ENCODE assay signal across 7 cellular contexts in the genomic region with DNA sequence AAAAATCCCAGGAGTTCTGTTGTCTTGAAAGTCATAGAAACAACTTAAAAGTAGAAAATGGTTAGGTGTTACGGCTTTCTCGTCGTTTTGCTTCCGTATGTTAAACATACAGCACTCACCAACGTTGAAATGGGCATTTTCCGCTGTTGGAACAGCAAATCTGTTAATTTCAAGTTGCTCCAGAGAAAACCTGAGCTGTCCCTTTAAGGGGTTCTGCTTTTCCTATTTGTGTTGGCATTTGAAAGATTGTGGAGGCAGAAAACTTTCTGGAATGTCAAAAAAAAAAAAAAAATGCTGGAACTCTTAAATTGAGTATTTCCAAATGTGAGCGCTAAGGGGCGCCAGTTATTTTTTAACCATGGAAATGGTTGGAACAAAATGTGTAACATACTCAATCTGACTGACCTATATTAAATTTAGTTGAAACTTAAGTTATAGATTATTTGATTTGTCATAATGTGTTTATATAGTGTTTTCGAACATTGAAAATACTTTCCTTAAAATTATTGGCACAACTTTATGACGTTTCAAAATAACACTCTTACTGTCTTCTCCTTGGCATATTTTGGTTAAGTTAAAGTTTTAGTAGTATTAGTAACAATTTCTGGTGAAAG. TPM values are rescaled to one million over a fixed set of nuclear protein-coding genes. Genes with fewer than 3 reads are reported as not detected.
DNase-seq lines count a peak whose midpoint lies in the region; ATAC-seq and TF ChIP-seq lines count a peak whose summit lies in the region.

No MANE protein-coding gene starts in this region.

- peaks cover 49% of the 10 kb centered on the region for H3K4me1 ChIP-seq in suprapubic skin

- WGBS in suprapubic skin: under 1% methylated on average over 10 of the region's 10 CpGs

- no peaks in the 10 kb centered on the region for H3K36me3 Mint-ChIP-seq in IgD-negative memory B cell

- TF ChIP-seq EP300 in suprapubic skin (IDR thresholded peaks at IDR 0.05): no peak

- H3K9me3 ChIP-seq in suprapubic skin: no peaks in the 10 kb centered on the region

- TF ChIP-seq POLR2A in suprapubic skin (IDR thresholded peaks at IDR 0.05): no peak

- DNase-seq in EL: peak; percentile 88
- peak in 3 of 5 experiments; percentile 12 to 45 (median 19) for DNase-seq in T-helper 2 cell
- DNase-seq in dermis microvascular lymphatic vessel endothelial cell (ENCODE audit: low read depth in 2 of 2): peak; percentile 87 to 90
- DNase-seq in lung microvascular endothelial cell (ENCODE audit: low read depth in 2 of 2): peak; percentile 84 to 91
- DNase-seq in suprapubic skin (ENCODE audit: low spot score in 2 of 2): no peak

- no peak for ATAC-seq in HG03442 (IDR thresholded peaks at IDR 0.05; ENCODE audit: unreplicated experiment)

- no peaks in the 10 kb centered on the region for H3K36me3 ChIP-seq in suprapubic skin

- H3K27ac ChIP-seq in suprapubic skin: peak overlapping the region; percentile 100

- no peaks in the 10 kb centered on the region for H3K9me3 Mint-ChIP-seq in IgD-negative memory B cell

- peak overlapping the region; percentile 97 for H3K4me3 ChIP-seq in suprapubic skin

- H3K27ac Mint-ChIP-seq in IgD-negative memory B cell: peak overlapping the region; percentile 97 to 99 (median 98)

- H3K27me3 ChIP-seq in suprapubic skin: no peaks in the 10 kb centered on the region

- H3K4me3 Mint-ChIP-seq in IgD-negative memory B cell: peak overlapping the region; percentile 96 to 99 (median 98)

- H3K27me3 Mint-ChIP-seq in IgD-negative memory B cell: no peaks in the 10 kb centered on the region

- peaks cover 22 to 62% (median 44%) of the 10 kb centered on the region in 3 donors for H3K4me1 Mint-ChIP-seq in IgD-negative memory B cell

- TF ChIP-seq CTCF in suprapubic skin (IDR thresholded peaks at IDR 0.05): peak; percentile 35 to 48

RNA-seq across cellular contexts. Expression of gene QKI, which starts 2.2 kb away (rescaled TPM):
- 9.3 TPM for polyA plus RNA-seq in IgD-negative memory B cell
- total RNA-seq in dermis microvascular lymphatic vessel endothelial cell (156 and 218 TPM in 2 replicates), lung microvascular endothelial cell (129 and 177 TPM in 2 replicates), suprapubic skin (100 to 1,000 TPM; 149 to 187 (median 165) TPM)

Comparison
In these comparisons a context has a peak if more than half of its experiments do, and no peak if none do; other contexts are left out.
1. DNase-seq: peak in EL (single experiment), T-helper 2 cell (3 of 5), dermis microvascular lymphatic vessel endothelial cell (2 of 2) and lung microvascular endothelial cell (2 of 2); none in suprapubic skin (0 of 2).